Comparison of ENCODE assay signal across 8 cellular contexts in the genomic region with DNA sequence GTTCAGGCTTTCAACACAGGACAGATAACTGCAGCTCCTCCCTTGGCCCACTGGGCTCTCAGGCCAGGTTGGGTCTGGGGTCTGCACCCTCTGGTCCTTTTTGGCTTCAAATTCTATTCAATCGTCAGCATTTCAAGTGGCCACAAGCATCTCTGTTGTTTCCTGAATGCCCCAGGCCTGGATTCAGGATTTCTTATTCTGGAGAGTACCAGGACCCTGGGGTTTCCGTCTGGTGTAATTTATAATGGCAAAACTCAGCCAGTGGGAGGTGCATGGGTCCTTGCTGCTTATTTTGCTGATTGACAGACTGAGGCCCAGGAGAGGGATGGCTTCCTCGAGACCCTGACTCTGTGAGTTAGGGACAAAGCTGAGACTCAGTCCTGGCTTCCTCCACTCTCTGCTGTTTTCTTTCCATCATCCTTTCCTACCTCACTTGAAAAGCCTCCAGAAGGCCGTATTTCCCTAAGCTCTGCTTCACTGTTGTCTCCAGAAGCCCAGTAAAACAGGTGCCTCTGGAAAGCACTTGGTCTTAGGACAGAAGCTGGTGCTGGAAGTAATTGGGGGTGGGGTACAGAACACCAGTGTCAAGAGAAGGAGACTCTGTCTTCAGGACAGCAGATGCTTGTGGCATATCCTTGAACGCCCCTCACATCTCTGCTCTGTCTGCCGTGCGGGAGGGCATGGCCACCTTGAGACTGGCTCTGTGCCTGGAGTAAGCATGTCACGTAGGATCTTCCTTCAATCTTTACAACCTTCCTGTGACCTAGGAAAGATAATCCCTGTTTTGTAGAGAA. TPM values are rescaled to one million over a fixed set of nuclear protein-coding genes. Genes with fewer than 3 reads are reported as not detected.
DNase-seq lines count a peak whose midpoint lies in the region; ATAC-seq and TF ChIP-seq lines count a peak whose summit lies in the region.

No MANE protein-coding gene starts in this region.

- H3K4me3 ChIP-seq in AG04450 (ENCODE audit: low read depth, low read length) = no peak overlapping the region
- H3K4me3 ChIP-seq in SJSA1 = no peak overlapping the region
- no peak overlapping the region for H3K4me3 ChIP-seq in endodermal cell (ENCODE audit: low read length)
- no peak overlapping the region for H3K4me3 ChIP-seq in neural progenitor cell

- H3K9ac ChIP-seq in endodermal cell (ENCODE audit: extremely low read depth, low read length, poor library complexity, severe bottlenecking) (no peak overlapping the region), neural progenitor cell (no peak overlapping the region)

- H3K79me2 ChIP-seq in neural progenitor cell (ENCODE audit: low read depth) = peaks cover 90% of the 10 kb centered on the region

- H3K9me3 Mint-ChIP-seq in endodermal cell (no peaks in the 10 kb centered on the region), neural progenitor cell (peaks cover 18% of the 10 kb centered on the region)

- H3K9me3 ChIP-seq in AG04450 (ENCODE audit: control insufficient read depth, insufficient read depth, low read length) (no peaks in the 10 kb centered on the region), SJSA1 (replicated peaks) (no peaks in the 10 kb centered on the region), endodermal cell (ENCODE audit: control insufficient read depth, low read length) (peaks cover 5% of the 10 kb centered on the region), neural progenitor cell (ENCODE audit: low read depth) (no peaks in the 10 kb centered on the region)

- H4K20me1 ChIP-seq in neural progenitor cell (ENCODE audit: low read depth) = peaks cover 77% of the 10 kb centered on the region

- peaks cover 34% of the 10 kb centered on the region for H3K36me3 Mint-ChIP-seq in endodermal cell (ENCODE audit: low read depth)
- peaks cover 49% of the 10 kb centered on the region for H3K36me3 Mint-ChIP-seq in neural progenitor cell

- peaks cover 74% of the 10 kb centered on the region for H3K4me1 ChIP-seq in SJSA1 (replicated peaks)
- H3K4me1 ChIP-seq in endodermal cell (ENCODE audit: control insufficient read depth, insufficient read depth, low read length) = peaks cover 8% of the 10 kb centered on the region
- peaks cover 31% of the 10 kb centered on the region for H3K4me1 ChIP-seq in neural progenitor cell

- CTCF ChIA-PET in AG04450 (lab: Charles Lee) = interaction anchor here (0.6 to 7.1 kb wide), 3 partner anchors 35 to 102 kb away, joined by 3 to 53 read pairs (median 3); no protein-coding TSS in a partner anchor

- H3K4me2 ChIP-seq in neural progenitor cell = no peak overlapping the region

- no peaks in the 10 kb centered on the region for H3K27me3 ChIP-seq in AG04450 (ENCODE audit: control insufficient read depth, insufficient read depth, low read length)
- H3K27me3 ChIP-seq in SJSA1 (replicated peaks) = no peaks in the 10 kb centered on the region
- no peaks in the 10 kb centered on the region for H3K27me3 ChIP-seq in endodermal cell (ENCODE audit: control insufficient read depth, insufficient read depth, low read length, poor library complexity, severe bottlenecking)
- no peaks in the 10 kb centered on the region for H3K27me3 ChIP-seq in neural progenitor cell

- 81 to 91% methylated on average over 6 to 8 of the region's 8 CpGs for WGBS in endodermal cell (ENCODE audit: insufficient coverage in 1 of 2, insufficient read length in 1 of 2), 2 experiments

- POLR2A ChIA-PET in AG04450 (lab: Yijun Ruan, JAX) = interaction anchor here (1.4 to 2.2 kb wide), 3 partner anchors 11 to 35 kb away, joined by 3 to 8 read pairs (median 6); no protein-coding TSS in a partner anchor

- peak overlapping the region; percentile 79 for H3K27ac Mint-ChIP-seq in endodermal cell
- H3K27ac Mint-ChIP-seq in neural progenitor cell = peak overlapping the region; percentile 91

- no peak overlapping the region for H2AFZ ChIP-seq in neural progenitor cell (replicated peaks)

- H3F3A ChIP-seq in neural progenitor cell (ENCODE audit: low read depth) = peaks cover 9% of the 10 kb centered on the region

- H3K4me1 Mint-ChIP-seq in endodermal cell (peaks cover 48% of the 10 kb centered on the region), neural progenitor cell (peaks cover 73% of the 10 kb centered on the region)

- H3K4me3 Mint-ChIP-seq in endodermal cell (no peak overlapping the region), neural progenitor cell (no peak overlapping the region)

- no peak for DNase-seq in AG04450 (ENCODE audit: low read depth, low spot score)
- DNase-seq in SJSA1 (ENCODE audit: low read depth in 1 of 2, low spot score in 2 of 2) = no peak
- no peak for DNase-seq in endodermal cell
- DNase-seq in neural progenitor cell (ENCODE audit: low spot score) = no peak
- DNase-seq in glomerular visceral epithelial cell (ENCODE audit: extremely low spot score) = no peak
- no peak for DNase-seq in EL

- no peaks in the 10 kb centered on the region for H3K27me3 Mint-ChIP-seq in endodermal cell (ENCODE audit: insufficient read depth)
- H3K27me3 Mint-ChIP-seq in neural progenitor cell (ENCODE audit: insufficient read depth, low read depth) = peaks cover 4% of the 10 kb centered on the region

- peak overlapping the region; percentile 91 for H3K27ac ChIP-seq in AG04450 (ENCODE audit: low read depth, low read length)
- H3K27ac ChIP-seq in SJSA1 = peak overlapping the region; percentile 74
- H3K27ac ChIP-seq in endodermal cell (ENCODE audit: low read depth, low read length) = peak overlapping the region; percentile 79
- no peak overlapping the region for H3K27ac ChIP-seq in neural progenitor cell

- ATAC-seq in HG02588 (IDR thresholded peaks at IDR 0.05; ENCODE audit: unreplicated experiment) (no peak), GM18868 (IDR thresholded peaks at IDR 0.05; ENCODE audit: unreplicated experiment) (no peak)

- no peak for TF ChIP-seq CTCF in AG04450 (IDR thresholded peaks at IDR 0.05; ENCODE audit: low read depth, low read length)
- TF ChIP-seq CTCF in endodermal cell (conservative IDR thresholded peaks at IDR 0.05) = no peak
- TF ChIP-seq CTCF in neural progenitor cell (IDR thresholded peaks at IDR 0.05) = no peak

- H3K36me3 ChIP-seq in SJSA1 (peaks cover 58% of the 10 kb centered on the region), endodermal cell (ENCODE audit: control insufficient read depth, insufficient read depth, low read length) (peaks cover 55% of the 10 kb centered on the region), neural progenitor cell (no peaks in the 10 kb centered on the region)

RNA-seq across cellular contexts. Expression of gene SH2D4B, which starts 39.5 kb away (rescaled TPM):
- polyA plus RNA-seq in AG04450 (2011; rRNA removed) = not detected in 2 replicates
- polyA minus RNA-seq in AG04450 (2011; rRNA and poly(A)+ RNA removed) = 0.04 TPM in 1 of 2 replicates, not detected in the other
- total RNA-seq in SJSA1 (2014; rRNA removed; shearing (Covaris generic)) = 0.08 TPM in 1 of 2 replicates, not detected in the other
- total RNA-seq in endodermal cell (under 1 TPM in 1 of 2 donors, not detected in 1; 0.13 TPM), neural progenitor cell (ENCODE audit: low replicate concordance) (0.06 and 0.11 TPM in 2 replicates)
- polyA plus RNA-seq in endodermal cell (2013, experiment 1 of 2) = not detected
- polyA plus RNA-seq in endodermal cell (2013, experiment 2 of 2) = 0.33 TPM

RNA-seq across cellular contexts. Expression of gene TSPAN14, which starts 44.1 kb away (rescaled TPM):
- 27.3 and 32.5 TPM in 2 replicates for polyA plus RNA-seq in AG04450 (2011; rRNA removed)
- polyA minus RNA-seq in AG04450 (2011; rRNA and poly(A)+ RNA removed) = 24.3 and 32.1 TPM in 2 replicates
- 60.8 and 65.8 TPM in 2 replicates for total RNA-seq in SJSA1 (2014; rRNA removed; shearing (Covaris generic))
- total RNA-seq in endodermal cell (100 to 1,000 TPM; 121 to 123 TPM), neural progenitor cell (ENCODE audit: low replicate concordance) (32.7 and 68.9 TPM in 2 replicates)
- 142 TPM for polyA plus RNA-seq in endodermal cell (2013, experiment 1 of 2)
- 127 TPM for polyA plus RNA-seq in endodermal cell (2013, experiment 2 of 2)
